ENCODE assay signal across 1 cellular context in genomic region chr2:26649992-26650712, GRCh38.
TF ChIP-seq lines count a peak whose summit lies in the region.

No MANE protein-coding gene starts in this region.

TF ChIP-seq in HepG2, 621 proteins besides CTCF, POLR2A, EP300 and RAD21:
- TF ChIP-seq CREB1 (IDR thresholded peaks at IDR 0.05), result peak; percentile 61
- TF ChIP-seq CREB1 (CRISPR knock-in tag; IDR thresholded peaks at IDR 0.05), result no peak
- no peak for TF ChIP-seq ADNP (CRISPR knock-in tag; IDR thresholded peaks at IDR 0.05)
- peak; percentile 80 for TF ChIP-seq ATF7 (IDR thresholded peaks at IDR 0.05)
- TF ChIP-seq ATF7 (CRISPR knock-in tag; IDR thresholded peaks at IDR 0.05), result no peak
